21 cellular contexts compared by ENCODE assay signal in the genomic region with DNA sequence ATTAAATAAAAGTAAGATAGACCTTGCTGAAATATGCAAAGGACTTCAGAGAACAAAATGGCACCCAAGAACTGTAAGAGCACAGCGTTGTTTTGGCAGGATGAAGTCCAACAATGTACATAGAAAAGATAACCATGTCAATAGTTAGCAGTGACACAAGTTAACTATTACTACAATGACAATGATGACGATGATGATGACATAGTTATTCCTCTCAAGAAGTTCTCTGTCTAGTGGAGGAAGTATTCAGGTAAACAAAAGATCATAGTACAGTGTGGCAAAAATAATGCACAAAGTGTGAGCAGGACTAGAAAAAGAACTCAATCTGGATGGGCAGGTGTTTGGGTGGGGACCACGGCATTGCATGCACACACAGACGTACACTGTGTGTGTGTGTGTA.
DNase-seq lines count a peak whose midpoint lies in the region; ATAC-seq, FAIRE-seq and TF ChIP-seq lines count a peak whose summit lies in the region.
"Had no signal": no experiment of that assay in that cellular context is flagged by ENCODE, and none has a peak within 500 bp of the region (broad histone marks: within the 10 kb centered on the region; RNA-seq: fewer than 3 reads in every experiment).

No MANE protein-coding gene starts in this region.

- no peak overlapping the region for H2BK120ac ChIP-seq in H1 (replicated peaks; ENCODE audit: low read depth, low read length)

- DNase-seq in A673 (ENCODE audit: low spot score) (no peak), H1 (ENCODE audit: low read depth in 1 of 2, low spot score in 2 of 2) (no peak), neural progenitor cell (ENCODE audit: low spot score) (no peak), putamen (ENCODE audit: low spot score) (no peak), colonic mucosa (no peak), HuH-7 (ENCODE audit: low spot score) (no peak)
- DNase-seq: ACHN; BE2C; C1 segment of cervical spinal cord; CD4-positive, CD25-positive, alpha-beta regulatory T cell; CD8-positive, alpha-beta memory T cell; COR-L47; DND-41; EL; KG1 had no signal

- no peak overlapping the region for H3K14ac ChIP-seq in H1 (ENCODE audit: insufficient read length)

- no peak overlapping the region for H3K4ac ChIP-seq in H1 (replicated peaks; ENCODE audit: insufficient read length, low read depth, low read length)

- no peak overlapping the region for H4K91ac ChIP-seq in H1 (replicated peaks; ENCODE audit: insufficient read length, low read length)

- FAIRE-seq in H1 (lab: Jason Lieb, UNC): no peak
- FAIRE-seq: GM12878, GM19239 had no signal

- H2AK5ac ChIP-seq in H1 (ENCODE audit: low read depth, low read length): no peak overlapping the region

- H3K27me3 Mint-ChIP-seq in neural progenitor cell (ENCODE audit: insufficient read depth, low read depth): no peaks in the 10 kb centered on the region
- H3K27me3 Mint-ChIP-seq: CD4-positive, CD25-positive, alpha-beta regulatory T cell; CD8-positive, alpha-beta memory T cell had no signal

- H3K27ac Mint-ChIP-seq in neural progenitor cell: peak overlapping the region; percentile 52
- H3K27ac Mint-ChIP-seq: CD4-positive, CD25-positive, alpha-beta regulatory T cell had no signal

- no peak overlapping the region for H4K8ac ChIP-seq in H1 (ENCODE audit: extremely low read depth, insufficient read depth, low read length)

- no TSS peak for BruUV-seq in A673 (replicated peaks; lab: Mats Ljungman, UMichigan)

- H3F3A ChIP-seq in OCI-LY1 (ENCODE audit: insufficient read depth, low read length): no peaks in the 10 kb centered on the region
- H3F3A ChIP-seq in neural progenitor cell (ENCODE audit: low read depth): peaks cover 14% of the 10 kb centered on the region

- peaks cover 42% of the 10 kb centered on the region for H3K4me1 ChIP-seq in A673 (ENCODE audit: insufficient read depth, low read length, poor library complexity, severe bottlenecking)
- peaks cover 41% of the 10 kb centered on the region for H3K4me1 ChIP-seq in OCI-LY1 (ENCODE audit: insufficient read depth, low read length, severe bottlenecking)
- H3K4me1 ChIP-seq in H1 (replicated peaks in 1 of 4; ENCODE audit: control insufficient read depth in 3 of 4, insufficient read depth in 4 of 4, low read length in 3 of 4): peaks cover 0 to 3% (median 0%) of the 10 kb centered on the region in 4 experiments; a peak in 3 of 7 replicates
- peaks cover 11% of the 10 kb centered on the region for H3K4me1 ChIP-seq in neural progenitor cell
- H3K4me1 ChIP-seq in colonic mucosa: no peaks in the 10 kb centered on the region
- H3K4me1 ChIP-seq: HAP-1 had no signal

- H3K9ac ChIP-seq in OCI-LY1 (ENCODE audit: low read length): no peak overlapping the region
- H3K9ac ChIP-seq in H1 (replicated peaks in 1 of 4; ENCODE audit: extremely low read depth in 1 of 4, low read depth in 3 of 4, low read length in 3 of 4): no peak overlapping the region
- H3K9ac ChIP-seq in neural progenitor cell: no peak overlapping the region
- H3K9ac ChIP-seq in colonic mucosa (ENCODE audit: low read depth in 2 of 2, low read length in 2 of 2): no peak overlapping the region

- H3K9me3 Mint-ChIP-seq in neural progenitor cell: no peaks in the 10 kb centered on the region
- H3K9me3 Mint-ChIP-seq: IgD-negative memory B cell had no signal

- H3K23me2 ChIP-seq in H1 (ENCODE audit: low read depth, low read length): no peaks in the 10 kb centered on the region

- H2AFZ ChIP-seq in OCI-LY1 (ENCODE audit: low read length) (no peak overlapping the region), H1 (ENCODE audit: low read length) (no peak overlapping the region), neural progenitor cell (replicated peaks) (no peak overlapping the region)

- WGBS in H1 (ENCODE audit: extremely low coverage in 1 of 2, insufficient coverage in 1 of 2, insufficient read length in 1 of 2, insufficient replicate concordance in 2 of 2, low coverage in 1 of 2, low lambda C conversion rate in 2 of 2, missing lambda C conversion rate in 1 of 2), 2 experiments: 89% methylated on average over 4 of the region's 4 CpGs; no CpG with 5 or more reads in 1 of the 2 experiments

- H3K56ac ChIP-seq in H1 (replicated peaks; ENCODE audit: insufficient read length, low read depth, low read length): peak overlapping the region; percentile 48

- no peaks in the 10 kb centered on the region for H3K9me3 ChIP-seq in A673 (ENCODE audit: low read depth, low read length, poor library complexity, severe bottlenecking)
- no peaks in the 10 kb centered on the region for H3K9me3 ChIP-seq in OCI-LY1 (ENCODE audit: low read length)
- no peaks in the 10 kb centered on the region for H3K9me3 ChIP-seq in H1 (ENCODE audit: insufficient read depth in 2 of 2, low read depth in 1 of 2, low read length in 1 of 2)
- H3K9me3 ChIP-seq in neural progenitor cell (ENCODE audit: low read depth): no peaks in the 10 kb centered on the region
- H3K9me3 ChIP-seq in colonic mucosa: no peaks in the 10 kb centered on the region
- H3K9me3 ChIP-seq: BE2C, HAP-1 had no signal

- no peaks in the 10 kb centered on the region for H3K79me1 ChIP-seq in H1 (ENCODE audit: low read depth, low read length)

- H3K18ac ChIP-seq in H1 (ENCODE audit: extremely low read depth, low read length): no peak overlapping the region

- no peak for TF ChIP-seq EP300 in H1 (IDR thresholded peaks at IDR 0.05; ENCODE audit: borderline replicate concordance in 1 of 2, low read depth in 2 of 2, low read length in 2 of 2)

- H3K4me3 ChIP-seq in A673 (ENCODE audit: low read depth, low read length, poor library complexity, severe bottlenecking): no peak overlapping the region
- H3K4me3 ChIP-seq in OCI-LY1 (ENCODE audit: low read depth, low read length, poor library complexity, severe bottlenecking): no peak overlapping the region
- no peak overlapping the region for H3K4me3 ChIP-seq in H1 (ENCODE audit: extremely low read depth in 1 of 4, insufficient read depth in 2 of 4, low read depth in 3 of 4, low read length in 4 of 4)
- H3K4me3 ChIP-seq in neural progenitor cell: no peak overlapping the region
- H3K4me3 ChIP-seq in colonic mucosa: no peak overlapping the region
- H3K4me3 ChIP-seq: GM12878, HAP-1 had no signal

- H3K36me3 ChIP-seq in A673 (ENCODE audit: insufficient read depth, low read length, poor library complexity, severe bottlenecking) (no peaks in the 10 kb centered on the region), OCI-LY1 (ENCODE audit: insufficient read depth, low read length) (no peaks in the 10 kb centered on the region), H1 (ENCODE audit: control insufficient read depth in 2 of 4, insufficient read depth in 4 of 4, low read length in 3 of 4) (no peaks in the 10 kb centered on the region), neural progenitor cell (no peaks in the 10 kb centered on the region), colonic mucosa (no peaks in the 10 kb centered on the region)
- H3K36me3 ChIP-seq: BE2C, HAP-1 had no signal

- H3K79me2 ChIP-seq in OCI-LY1 (ENCODE audit: insufficient read depth, low read length) (no peaks in the 10 kb centered on the region), H1 (ENCODE audit: control insufficient read depth in 1 of 2, insufficient read depth in 2 of 2, low read length in 2 of 2) (no peaks in the 10 kb centered on the region), neural progenitor cell (ENCODE audit: low read depth) (no peaks in the 10 kb centered on the region)

- TF ChIP-seq RAD21 in H1 (IDR thresholded peaks at IDR 0.05 in 1 of 2, conservative IDR thresholded peaks at IDR 0.05 in 1 of 2; ENCODE audit: low read depth in 2 of 2, low read length in 2 of 2): no peak

- intact Hi-C loops in A673 (cut with micrococcal nuclease; ENCODE audit: unreplicated experiment) (loop anchor here (5.0 kb wide), 2 partner anchors 77 to 222 kb away; partner anchors contain the start of gene STIM2), colonic mucosa (cut with DNase I) (no loop called here)

- no peak overlapping the region for H2BK5ac ChIP-seq in H1 (ENCODE audit: low read depth, low read length)

- TF ChIP-seq CTCF in A673 (conservative IDR thresholded peaks at IDR 0.05; ENCODE audit: low read depth, low read length) (no peak), OCI-LY1 (IDR thresholded peaks at IDR 0.05; ENCODE audit: low read length) (no peak), H1 (IDR thresholded peaks at IDR 0.05; ENCODE audit: control extremely low read depth in 1 of 3, insufficient read depth in 1 of 3, low read depth in 1 of 3, low read length in 3 of 3) (no peak), neural progenitor cell (IDR thresholded peaks at IDR 0.05) (no peak), colonic mucosa (IDR thresholded peaks at IDR 0.05) (no peak)

- no peak for TF ChIP-seq POLR2A in H1 (IDR thresholded peaks at IDR 0.05; ENCODE audit: control extremely low read depth in 1 of 2, low read depth in 2 of 2, low read length in 2 of 2)

- H4K5ac ChIP-seq in H1 (ENCODE audit: insufficient read length, low read depth, low read length): no peak overlapping the region

- no peak overlapping the region for H2BK20ac ChIP-seq in H1 (ENCODE audit: low read length)

- ATAC-seq in HG02588 (IDR thresholded peaks at IDR 0.05; ENCODE audit: unreplicated experiment): no peak
- ATAC-seq: GM12878 had no signal

- no peak overlapping the region for H2BK15ac ChIP-seq in H1 (ENCODE audit: low read length)

- no peaks in the 10 kb centered on the region for H3K9me2 ChIP-seq in OCI-LY1 (ENCODE audit: low read depth, low read length)

- H3K4me3 Mint-ChIP-seq in neural progenitor cell: no peak overlapping the region
- H3K4me3 Mint-ChIP-seq: CD4-positive, CD25-positive, alpha-beta regulatory T cell; CD8-positive, alpha-beta memory T cell; IgD-negative memory B cell had no signal

- H3K23ac ChIP-seq in H1 (ENCODE audit: insufficient read length): no peak overlapping the region

- H3K36me3 Mint-ChIP-seq in neural progenitor cell: peaks cover 7% of the 10 kb centered on the region

- POLR2A ChIA-PET in A673 (lab: Charles Lee; ENCODE audit: low non-redundant PET): no interaction called here
- POLR2A ChIA-PET in H1 (lab: Charles Lee; ENCODE audit: partially characterized antibody): no interaction called here

- H3K27me3 ChIP-seq in A673 (replicated peaks; ENCODE audit: insufficient read depth, low read depth, low read length, poor library complexity) (no peaks in the 10 kb centered on the region), OCI-LY1 (ENCODE audit: insufficient read depth, low read length) (no peaks in the 10 kb centered on the region), H1 (replicated peaks in 1 of 4; ENCODE audit: control insufficient read depth in 3 of 4, extremely low read depth in 1 of 4, insufficient read depth in 3 of 4, low read length in 3 of 4) (no peaks in the 10 kb centered on the region), neural progenitor cell (no peaks in the 10 kb centered on the region), colonic mucosa (no peaks in the 10 kb centered on the region)
- H3K27me3 ChIP-seq: BE2C had no signal

- H3K4me1 Mint-ChIP-seq in neural progenitor cell: peaks cover 37% of the 10 kb centered on the region

- H2BK12ac ChIP-seq in H1 (ENCODE audit: low read depth, low read length): no peak overlapping the region

- CTCF ChIA-PET in A673 (lab: Charles Lee): no interaction called here
- CTCF ChIA-PET in H1 (lab: Charles Lee; ENCODE audit: partially characterized antibody): interaction anchor here (0.8 kb wide), 1 partner anchor 52 kb away, joined by 3 read pairs; no protein-coding TSS in a partner anchor

- peak overlapping the region; percentile 8 for H3K27ac ChIP-seq in A673 (ENCODE audit: low read depth, low read length, poor library complexity, severe bottlenecking)
- peak overlapping the region; percentile 81 for H3K27ac ChIP-seq in OCI-LY1 (ENCODE audit: low read depth, low read length, poor library complexity, severe bottlenecking)
- H3K27ac ChIP-seq in H1 (ENCODE audit: low read depth, low read length): no peak overlapping the region
- H3K27ac ChIP-seq in neural progenitor cell: no peak overlapping the region
- no peak overlapping the region for H3K27ac ChIP-seq in colonic mucosa

- H4K20me1 ChIP-seq in OCI-LY1 (ENCODE audit: insufficient read depth, low read length) (no peaks in the 10 kb centered on the region), H1 (replicated peaks in 1 of 2; ENCODE audit: control insufficient read depth in 1 of 2, insufficient read depth in 2 of 2, low read length in 2 of 2) (no peaks in the 10 kb centered on the region), neural progenitor cell (ENCODE audit: low read depth) (no peaks in the 10 kb centered on the region)

- H3K4me2 ChIP-seq in OCI-LY1 (ENCODE audit: low read length): no peak overlapping the region
- no peak overlapping the region for H3K4me2 ChIP-seq in H1 (ENCODE audit: insufficient read depth in 1 of 2, low read depth in 2 of 2, low read length in 2 of 2)
- no peak overlapping the region for H3K4me2 ChIP-seq in neural progenitor cell

Comparison
In these comparisons a context has a peak if more than half of its experiments do, and no peak if none do; other contexts are left out.
1. H3K27ac ChIP-seq: peak in A673 (single experiment) and OCI-LY1 (single experiment); none in H1 (single experiment), neural progenitor cell (single experiment) and colonic mucosa (single experiment).